In the genomic region with DNA sequence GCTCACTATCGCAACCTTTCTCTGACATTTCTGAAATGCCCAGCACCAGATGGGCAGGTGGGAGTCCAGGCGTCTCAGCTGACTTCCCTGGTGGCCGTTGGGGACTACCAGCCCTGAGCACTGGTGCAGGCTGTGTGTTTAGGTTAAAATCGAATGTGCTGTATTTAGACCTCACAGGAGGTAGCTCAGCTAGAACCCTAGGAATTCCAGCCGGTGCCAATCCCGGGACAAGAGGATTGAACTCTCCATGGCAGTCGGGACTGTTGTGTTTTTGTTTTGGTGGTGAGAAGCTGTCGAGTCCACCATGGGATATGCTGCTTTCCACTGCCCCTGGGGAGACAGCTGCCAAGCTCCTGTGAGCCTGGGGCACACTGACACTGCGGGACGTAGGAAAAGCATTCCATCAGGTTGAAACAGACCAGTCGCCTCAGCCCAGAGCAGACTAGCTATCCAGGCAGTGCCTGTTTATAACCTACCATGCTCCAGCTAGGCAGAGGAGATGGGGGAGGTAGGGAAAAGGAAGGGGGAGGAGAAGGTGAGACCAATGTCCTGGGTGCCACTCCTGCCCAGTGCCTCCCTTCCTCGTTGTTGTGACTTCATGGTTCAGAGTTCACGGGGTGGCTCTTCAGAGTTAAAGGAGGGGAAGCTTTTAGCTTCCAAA, we compare ENCODE assay signal across 9 cellular contexts. TPM values are rescaled to one million over a fixed set of nuclear protein-coding genes. Genes with fewer than 3 reads are reported as not detected.
DNase-seq lines count a peak whose midpoint lies in the region; ATAC-seq, FAIRE-seq and TF ChIP-seq lines count a peak whose summit lies in the region.
"Had no signal": no experiment of that assay in that cellular context is flagged by ENCODE, and none has a peak within 500 bp of the region (broad histone marks: within the 10 kb centered on the region; RNA-seq: fewer than 3 reads in every experiment).

No MANE protein-coding gene starts in this region.

- H3K27me3 Mint-ChIP-seq in T-cell, result no peaks in the 10 kb centered on the region

- H2BK15ac ChIP-seq in IMR-90 (ENCODE audit: low read depth, low read length), result peak overlapping the region; percentile 75; the same call in 2 of the 3 replicates

- peaks cover 4% of the 10 kb centered on the region for H3K36me3 Mint-ChIP-seq in T-cell

- H3K4me3 ChIP-seq in IMR-90 (ENCODE audit: insufficient read depth, low read depth, low read length) (no peak overlapping the region), suprapubic skin (no peak overlapping the region)

- H2AK9ac ChIP-seq in IMR-90 (replicated peaks; ENCODE audit: low read depth, low read length, poor library complexity), result peak overlapping the region; percentile 68

- in situ Hi-C loops in IMR-90 (cut with MboI; ENCODE audit: low sequenced_read_pairs), result no loop called here

- H2BK120ac ChIP-seq in IMR-90 (ENCODE audit: low read depth, low read length), result peak overlapping the region; percentile 93

- no peaks in the 10 kb centered on the region for H3K9me3 Mint-ChIP-seq in T-cell

- ATAC-seq in IMR-90 (ENCODE audit: low read depth) (peak; percentile 25), left ventricle myocardium superior (peak; percentile 78), T-cell (replicated peaks in 1 of 4) (no peak)

- H3K27ac Mint-ChIP-seq in T-cell, result no peak overlapping the region

- no peak for TF ChIP-seq EP300 in suprapubic skin (IDR thresholded peaks at IDR 0.05)

- H2AFZ ChIP-seq in IMR-90 (replicated peaks; ENCODE audit: low read length, poor library complexity), result peak overlapping the region; percentile 54

- H3K14ac ChIP-seq in IMR-90 (replicated peaks; ENCODE audit: low read depth, low read length), result peak overlapping the region; percentile 68

- H3K27ac ChIP-seq in IMR-90 (ENCODE audit: insufficient read depth, low read length) (peak overlapping the region; percentile 77), angular gyrus (ENCODE audit: low read depth, low read length) (peak overlapping the region; percentile 2), suprapubic skin (peak overlapping the region; percentile 42)

- H3K4ac ChIP-seq in IMR-90 (ENCODE audit: low read depth, low read length), result peak overlapping the region; percentile 98

- H2BK20ac ChIP-seq in IMR-90 (ENCODE audit: low read depth, low read length), result peak overlapping the region; percentile 84

- H3K56ac ChIP-seq in IMR-90 (ENCODE audit: extremely low read depth, insufficient read depth, low read length), result peak overlapping the region; percentile 22

- peak overlapping the region; percentile 92 for H4K91ac ChIP-seq in IMR-90 (ENCODE audit: insufficient read depth, low read depth, low read length)

- peak; percentile 82 for DNase-seq in IMR-90
- peak; percentile 79 for DNase-seq in left ventricle myocardium superior
- DNase-seq in suprapubic skin (ENCODE audit: low spot score in 2 of 2), result peak in 1 of 2 donors; percentile 73
- no peak for DNase-seq in frontal cortex (ENCODE audit: low spot score in 2 of 2)
- no peak for DNase-seq in T-cell
- no peak for DNase-seq in GDM1 (lab: John Stamatoyannopoulos, UW)
- DNase-seq: NCI-H345 had no signal

- H3K4me2 ChIP-seq in IMR-90 (ENCODE audit: low read depth, low read length), result peak overlapping the region; percentile 28; the same call in 1 of the 2 replicates

- FAIRE-seq in frontal cortex (lab: Jason Lieb, UNC), result no peak
- FAIRE-seq: GM12892 had no signal

- H3K9me1 ChIP-seq in IMR-90 (ENCODE audit: insufficient read depth, low read length), result peaks cover 56% of the 10 kb centered on the region

- H3K36me3 ChIP-seq in IMR-90 (ENCODE audit: control insufficient read depth, insufficient read depth, low read length) (peaks cover 21% of the 10 kb centered on the region), suprapubic skin (peaks cover 17% of the 10 kb centered on the region)

- no peaks in the 10 kb centered on the region for H4K20me1 ChIP-seq in IMR-90 (ENCODE audit: insufficient read depth, low read length)

- H3K23ac ChIP-seq in IMR-90 (ENCODE audit: low read depth, low read length), result peak overlapping the region; percentile 75

- H3K27me3 ChIP-seq in IMR-90 (ENCODE audit: control insufficient read depth, insufficient read depth, low read length), result no peaks in the 10 kb centered on the region
- H3K27me3 ChIP-seq in suprapubic skin, result no peaks in the 10 kb centered on the region

- H3K9me3 ChIP-seq in IMR-90 (ENCODE audit: control insufficient read depth, insufficient read depth, low read length) (no peaks in the 10 kb centered on the region), suprapubic skin (no peaks in the 10 kb centered on the region)

- CTCF ChIA-PET in IMR-90 (lab: Yijun Ruan, JAX), result interaction anchor here (0.8 to 2.0 kb wide), 3 partner anchors 13 to 75 kb away, joined by 3 to 4 read pairs (median 3); no protein-coding TSS in a partner anchor
- CTCF ChIA-PET in T-cell (lab: Charles Lee), result no interaction called here

- peak overlapping the region; percentile 41 for H3K9ac ChIP-seq in IMR-90 (ENCODE audit: low read depth, low read length)

- no peak overlapping the region for H3K4me3 Mint-ChIP-seq in T-cell

- TF ChIP-seq POLR2A in IMR-90 (IDR thresholded peaks at IDR 0.05; ENCODE audit: low read depth, low read length), result peak; percentile 52; the same call in 1 of the 2 replicates
- TF ChIP-seq POLR2A in suprapubic skin (IDR thresholded peaks at IDR 0.05), result no peak

- TF ChIP-seq CTCF in IMR-90 (conservative IDR thresholded peaks at IDR 0.05; ENCODE audit: low read depth, low read length), result no peak
- TF ChIP-seq CTCF in suprapubic skin (IDR thresholded peaks at IDR 0.05), result no peak

- peaks cover 0 to 12% (median 4%) of the 10 kb centered on the region in 3 donors for H3K4me1 Mint-ChIP-seq in T-cell

- dilution Hi-C loops in IMR-90 (cut with HindIII; ENCODE audit: low sequenced_read_pairs, unreplicated experiment), result no loop called here

- H3K4me1 ChIP-seq in IMR-90 (ENCODE audit: control insufficient read depth, insufficient read depth, low read length) (peaks cover 52% of the 10 kb centered on the region), suprapubic skin (peaks cover 42% of the 10 kb centered on the region)

- 51% methylated on average over 5 of the region's 13 CpGs; no CpG with 5 or more reads in 1 of the 2 experiments for WGBS in IMR-90 (ENCODE audit: extremely low coverage in 2 of 2, insufficient read length in 1 of 2), 2 experiments
- 81% methylated on average over 12 of the region's 13 CpGs for WGBS in suprapubic skin

- BruUV-seq in IMR-90 (replicated peaks; lab: Mats Ljungman, UMichigan), result no TSS peak

- H3K18ac ChIP-seq in IMR-90 (ENCODE audit: low read depth, low read length), result peak overlapping the region; percentile 80

- peak overlapping the region; percentile 85 for H2BK5ac ChIP-seq in IMR-90 (ENCODE audit: low read depth, low read length, poor library complexity, severe bottlenecking)

- peak overlapping the region; percentile 65 for H4K5ac ChIP-seq in IMR-90 (ENCODE audit: low read depth, low read length)

- intact Hi-C loops in IMR-90 (cut with micrococcal nuclease), result loop anchor here (5.0 kb wide), 1 partner anchor 119 kb away; no protein-coding TSS in a partner anchor
- intact Hi-C loops in left ventricle myocardium superior (cut with micrococcal nuclease), result no loop called here

- peak overlapping the region; percentile 51 to 92 for H4K8ac ChIP-seq in IMR-90 (ENCODE audit: low read depth in 2 of 2, low read length in 2 of 2)

- TF ChIP-seq RAD21 in IMR-90 (IDR thresholded peaks at IDR 0.05; ENCODE audit: low read length), result 0 out of 2 replicates have a peak, but pooled peaks have one; percentile 2

- H3K79me1 ChIP-seq in IMR-90 (ENCODE audit: low read depth in 1 of 2, low read length in 2 of 2), result peaks cover 51 to 91% of the 10 kb centered on the region in 2 experiments

- POLR2A ChIA-PET in IMR-90 (lab: Charles Lee; ENCODE audit: unreplicated experiment), result interaction anchor here (0.6 to 0.7 kb wide), 3 partner anchors 12 to 123 kb away, joined by 3 to 4 read pairs (median 3); no protein-coding TSS in a partner anchor
- POLR2A ChIA-PET in T-cell (lab: Charles Lee), result no interaction called here

- peak overlapping the region; percentile 100 for H2AK5ac ChIP-seq in IMR-90 (ENCODE audit: low read depth, low read length)

TF ChIP-seq in IMR-90, 13 proteins besides CTCF, POLR2A, EP300 and RAD21 (continues in another document):
- TF ChIP-seq MXI1 (IDR thresholded peaks at IDR 0.05; ENCODE audit: borderline replicate concordance, low read depth, low read length) (no peak), MAZ (IDR thresholded peaks at IDR 0.05; ENCODE audit: borderline replicate concordance, low read depth, low read length) (no peak), RCOR1 (IDR thresholded peaks at IDR 0.05; ENCODE audit: insufficient replicate concordance, low read length) (no peak), FOS (IDR thresholded peaks at IDR 0.05; ENCODE audit: low read depth, low read length) (no peak), CEBPB (IDR thresholded peaks at IDR 0.05; ENCODE audit: low read depth, low read length) (no peak), BHLHE40 (IDR thresholded peaks at IDR 0.05; ENCODE audit: low read depth, low read length) (no peak), CHD1 (IDR thresholded peaks at IDR 0.05; ENCODE audit: low read depth, low read length) (no peak), SMC3 (IDR thresholded peaks at IDR 0.05; ENCODE audit: low read depth, low read length) (no peak; the same call in 1 of the 2 replicates), NFE2L2 (IDR thresholded peaks at IDR 0.05; ENCODE audit: low read depth, low read length) (no peak), RFX5 (IDR thresholded peaks at IDR 0.05; ENCODE audit: low read depth, low read length) (no peak), MAFK (IDR thresholded peaks at IDR 0.05; ENCODE audit: low read depth, low read length) (no peak)
- TF ChIP-seq, protein P1, sequence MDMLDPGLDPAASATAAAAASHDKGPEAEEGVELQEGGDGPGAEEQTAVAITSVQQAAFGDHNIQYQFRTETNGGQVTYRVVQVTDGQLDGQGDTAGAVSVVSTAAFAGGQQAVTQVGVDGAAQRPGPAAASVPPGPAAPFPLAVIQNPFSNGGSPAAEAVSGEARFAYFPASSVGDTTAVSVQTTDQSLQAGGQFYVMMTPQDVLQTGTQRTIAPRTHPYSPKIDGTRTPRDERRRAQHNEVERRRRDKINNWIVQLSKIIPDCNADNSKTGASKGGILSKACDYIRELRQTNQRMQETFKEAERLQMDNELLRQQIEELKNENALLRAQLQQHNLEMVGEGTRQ (IDR thresholded peaks at IDR 0.05; ENCODE audit: low read depth, low read length), result no peak

RNA-seq across cellular contexts. Expression of a gene that starts 52.9 kb away (rescaled TPM):
- total RNA-seq in IMR-90 (2012; rRNA removed), result 285 and 336 TPM in 2 replicates
- 141 and 170 TPM in 2 replicates for polyA plus RNA-seq in IMR-90 (2012; rRNA removed)
- 63.9 and 84.9 TPM in 2 replicates for polyA plus RNA-seq in IMR-90 (2012; cell fraction: cytosol; rRNA removed)
- 109 and 162 TPM in 2 replicates for polyA plus RNA-seq in IMR-90 (2012; cell fraction: nucleus; rRNA removed; ENCODE audit: low replicate concordance)
- 57.1 TPM for total RNA-seq in left ventricle myocardium superior
- total RNA-seq in suprapubic skin, result 100 to 1,000 TPM; 117 to 232 (median 164) TPM
- 14.3 TPM for total RNA-seq in frontal cortex
- total RNA-seq in T-cell, result 10 to 100 TPM; 13.7 to 38.7 (median 22.9) TPM

Comparison
In these comparisons a context has a peak if more than half of its experiments do, and no peak if none do; other contexts are left out.
1. ATAC-seq: peak in IMR-90 (single experiment) and left ventricle myocardium superior (single experiment); none in T-cell (0 of 4).
2. DNase-seq: peak in IMR-90 (single experiment) and left ventricle myocardium superior (single experiment); none in frontal cortex (0 of 2), T-cell (0 of 34) and GDM1 (single experiment).
3. H3K27ac ChIP-seq: peak in every context shown above with its lines; median percentile 77 in IMR-90; 42 in suprapubic skin; 2 in angular gyrus.